Comparison of ENCODE assay signal across 26 cellular contexts in genomic region chr17:8141741-8142140, GRCh38. TPM values are rescaled to one million over a fixed set of nuclear protein-coding genes. Genes with fewer than 3 reads are reported as not detected.
DNase-seq lines count a peak whose midpoint lies in the region; ATAC-seq and TF ChIP-seq lines count a peak whose summit lies in the region.
"Had no signal": no experiment of that assay in that cellular context is flagged by ENCODE, and none has a peak within 500 bp of the region (broad histone marks: within the 10 kb centered on the region; RNA-seq: fewer than 3 reads in every experiment).

No MANE protein-coding gene starts in this region.

- WGBS in esophagus muscularis mucosa = 87% methylated on average over 11 of the region's 11 CpGs
- 83 to 85% (median 83%) methylated on average over 11 of the region's 11 CpGs for WGBS in psoas muscle, 3 donors

- no peak overlapping the region for H3K4me3 Mint-ChIP-seq in activated CD4-positive, alpha-beta T cell treated with anti-CD3 and anti-CD28 coated beads, Interleukin-2, amount 10 ng/mL, durations not matched to agents 24 days and 14 days
- H3K4me3 Mint-ChIP-seq in CD4-positive, alpha-beta memory T cell = peak overlapping the region in 2 of 8 donors; percentile 20 to 50
- H3K4me3 Mint-ChIP-seq: CD8-positive, alpha-beta T cell had no signal

- intact Hi-C loops in activated CD4-positive, alpha-beta T cell treated with anti-CD3 and anti-CD28 coated beads, Interleukin-2, amount 10 ng/mL, durations not matched to agents 24 days and 14 days (cut with micrococcal nuclease) = no loop called here
- intact Hi-C loops in CD4-positive, alpha-beta memory T cell (cut with micrococcal nuclease) = no loop called here
- intact Hi-C loops in esophagus muscularis mucosa (cut with DNase I) (no loop called here), psoas muscle (cut with DNase I) (loop anchor here in 1 of 2 donors (10.0 kb wide), 1 partner anchor 897 kb away; the partner anchor contains the start of gene GABARAP)

- no peak for ATAC-seq in psoas muscle
- ATAC-seq: CD8-positive, alpha-beta T cell had no signal

- no peaks in the 10 kb centered on the region for H3K9me3 Mint-ChIP-seq in activated CD4-positive, alpha-beta T cell treated with anti-CD3 and anti-CD28 coated beads, Interleukin-2, amount 10 ng/mL, durations not matched to agents 24 days and 14 days
- peaks cover 0 to 20% (median 0%) of the 10 kb centered on the region in 8 donors for H3K9me3 Mint-ChIP-seq in CD4-positive, alpha-beta memory T cell
- H3K9me3 Mint-ChIP-seq: CD8-positive, alpha-beta T cell; IgD-negative memory B cell had no signal

- H3K36me3 Mint-ChIP-seq in activated CD4-positive, alpha-beta T cell treated with anti-CD3 and anti-CD28 coated beads, Interleukin-2, amount 10 ng/mL, durations not matched to agents 24 days and 14 days (ENCODE audit: low read depth) = peaks cover 50% of the 10 kb centered on the region
- peaks cover 30 to 50% of the 10 kb centered on the region in 2 donors for H3K36me3 Mint-ChIP-seq in CD4-positive, alpha-beta memory T cell

- H3K4me3 ChIP-seq in CD4-positive, alpha-beta memory T cell (ENCODE audit: low read length in 2 of 2) = no peak overlapping the region
- H3K4me3 ChIP-seq in esophagus muscularis mucosa (no peak overlapping the region), psoas muscle (no peak overlapping the region)
- H3K4me3 ChIP-seq: thoracic aorta had no signal

- H3K36me3 ChIP-seq in CD4-positive, alpha-beta memory T cell (ENCODE audit: insufficient read depth, low read length) = peaks cover 60% of the 10 kb centered on the region
- H3K36me3 ChIP-seq in esophagus muscularis mucosa = peaks cover 74 to 76% (median 75%) of the 10 kb centered on the region in 4 donors
- H3K36me3 ChIP-seq in psoas muscle (ENCODE audit: insufficient read depth in 1 of 2, low read depth in 1 of 2) = peaks cover 14 to 77% of the 10 kb centered on the region in 2 donors

- no peaks in the 10 kb centered on the region for H3K27me3 ChIP-seq in CD4-positive, alpha-beta memory T cell (ENCODE audit: insufficient read depth, low read length)
- no peaks in the 10 kb centered on the region for H3K27me3 ChIP-seq in esophagus muscularis mucosa
- no peaks in the 10 kb centered on the region for H3K27me3 ChIP-seq in psoas muscle (ENCODE audit: insufficient read depth in 3 of 3, low read length in 2 of 3)

- TF ChIP-seq POLR2A in esophagus muscularis mucosa (IDR thresholded peaks at IDR 0.05; ENCODE audit: low read depth) = no peak

- DNase-seq in activated CD4-positive, alpha-beta T cell treated with anti-CD3 and anti-CD28 coated beads, Interleukin-2, amount 10 ng/mL, durations not matched to agents 24 days and 14 days = peak; percentile 55
- no peak for DNase-seq in activated CD4-positive, alpha-beta T cell treated with anti-CD3 and anti-CD28 coated beads, Interleukin-2, amount 50 U/mL, for 1 hour
- peak in 2 of 5 donors; percentile 22 to 25 for DNase-seq in CD4-positive, alpha-beta memory T cell
- DNase-seq in esophagus muscularis mucosa (ENCODE audit: extremely low spot score) = no peak
- no peak for DNase-seq in psoas muscle
- no peak for DNase-seq in NOMO-1 treated with dmso at 0.1 percent for 144 hours (lab: John Stamatoyannopoulos, UW; ENCODE audit: unreplicated experiment)
- DNase-seq in RPMI8226 = no peak
- DNase-seq in NCI-H1048 (lab: John Stamatoyannopoulos, UW) = no peak
- DNase-seq: 8988T; amygdala; cortex of kidney; NCI-H1105 treated with DMSO at 0.1 percent for 48 hours; NCI-H2029 treated with DMSO at 0.1 percent for 48 hours; NCI-H2227 treated with DMSO at 0.1 percent for 48 hours; NCI-H69; nucleus accumbens; retina; SK-N-SH; stimulated activated CD4-positive, alpha-beta T cell treated with anti-CD3 and anti-CD28 coated beads, Interleukin-4, amount 100 ng/mL, for 4 hours; stimulated activated naive CD4-positive, alpha-beta T cell; WERI-Rb-1 had no signal

- H3K27ac Mint-ChIP-seq in activated CD4-positive, alpha-beta T cell treated with anti-CD3 and anti-CD28 coated beads, Interleukin-2, amount 10 ng/mL, durations not matched to agents 24 days and 14 days = no peak overlapping the region
- H3K27ac Mint-ChIP-seq in CD4-positive, alpha-beta memory T cell = peak overlapping the region in 5 of 7 donors; percentile 35 to 88 (median 75)

- TF ChIP-seq EP300 in esophagus muscularis mucosa (IDR thresholded peaks at IDR 0.05) = no peak

- H3K27ac ChIP-seq in CD4-positive, alpha-beta memory T cell (ENCODE audit: low read depth, low read length) = no peak overlapping the region
- peak overlapping the region; percentile 85 to 100 (median 97) for H3K27ac ChIP-seq in esophagus muscularis mucosa (replicated peaks in 1 of 4)
- peak overlapping the region; percentile 93 for H3K27ac ChIP-seq in psoas muscle
- H3K27ac ChIP-seq: thoracic aorta, WERI-Rb-1 had no signal

- POLR2A ChIA-PET in CD4-positive, alpha-beta memory T cell (lab: Charles Lee; ENCODE audit: partially characterized antibody) = interaction anchor here (1.3 to 9.5 kb wide), 9 partner anchors 14 to 154 kb away, joined by 3 to 237 read pairs (median 28); partner anchors contain the start of genes BORCS6, CTC1, HES7 and PER1

- peaks cover under 1% of the 10 kb centered on the region for H3K27me3 Mint-ChIP-seq in activated CD4-positive, alpha-beta T cell treated with anti-CD3 and anti-CD28 coated beads, Interleukin-2, amount 10 ng/mL, durations not matched to agents 24 days and 14 days
- no peaks in the 10 kb centered on the region for H3K27me3 Mint-ChIP-seq in CD4-positive, alpha-beta memory T cell
- H3K27me3 Mint-ChIP-seq: IgD-negative memory B cell had no signal

- peaks cover 3% of the 10 kb centered on the region for H3K4me1 Mint-ChIP-seq in activated CD4-positive, alpha-beta T cell treated with anti-CD3 and anti-CD28 coated beads, Interleukin-2, amount 10 ng/mL, durations not matched to agents 24 days and 14 days
- peaks cover 0 to 8% (median 2%) of the 10 kb centered on the region in 4 donors for H3K4me1 Mint-ChIP-seq in CD4-positive, alpha-beta memory T cell

- peaks cover 20% of the 10 kb centered on the region for H3K4me1 ChIP-seq in CD4-positive, alpha-beta memory T cell (ENCODE audit: insufficient read depth, low read length)
- H3K4me1 ChIP-seq in esophagus muscularis mucosa (peaks cover 37 to 85% (median 85%) of the 10 kb centered on the region in 4 donors), psoas muscle (peaks cover 33% of the 10 kb centered on the region)

- H3K9me3 ChIP-seq in CD4-positive, alpha-beta memory T cell (ENCODE audit: control insufficient read depth in 1 of 2, low read length in 2 of 2) = no peaks in the 10 kb centered on the region
- H3K9me3 ChIP-seq in esophagus muscularis mucosa (no peaks in the 10 kb centered on the region), psoas muscle (no peaks in the 10 kb centered on the region)
- H3K9me3 ChIP-seq: SK-N-SH, thoracic aorta had no signal

- TF ChIP-seq CTCF in esophagus muscularis mucosa (IDR thresholded peaks at IDR 0.05) (no peak), psoas muscle (IDR thresholded peaks at IDR 0.05) (no peak)

- CTCF ChIA-PET in CD4-positive, alpha-beta memory T cell (lab: Charles Lee; ENCODE audit: partially characterized antibody) = interaction anchor here (0.9 to 6.2 kb wide), 8 partner anchors 9 to 159 kb away, joined by 3 to 93 read pairs (median 5); partner anchors contain the start of genes ALOXE3 and SLC25A35

RNA-seq across cellular contexts. Expression of gene PER1, which starts 10.5 kb away (rescaled TPM):
- 39.4 and 41.7 TPM in 2 replicates for total RNA-seq in activated CD4-positive, alpha-beta T cell treated with anti-CD3 and anti-CD28 coated beads, Interleukin-2, amount 10 ng/mL, durations not matched to agents 24 days and 14 days
- 10 to 100 TPM; 78.9 to 79.4 TPM for total RNA-seq in CD4-positive, alpha-beta memory T cell
- 10 to 100 TPM in 1 of 2 donors, 1 to 10 TPM in 1; 3.7 to 18.6 TPM for polyA plus RNA-seq in CD4-positive, alpha-beta memory T cell
- total RNA-seq in esophagus muscularis mucosa = 100 to 1,000 TPM; 127 to 263 (median 168) TPM
- 100 to 1,000 TPM in 3 of 4 donors, 10 to 100 TPM in 1; 48.9 to 278 (median 166) TPM for total RNA-seq in psoas muscle
- 100 to 1,000 TPM; 133 to 173 (median 145) TPM for polyA plus RNA-seq in psoas muscle

RNA-seq across cellular contexts. Expression of gene HES7, which starts 17.8 kb away (rescaled TPM):
- 1.5 and 2.1 TPM in 2 replicates for total RNA-seq in activated CD4-positive, alpha-beta T cell treated with anti-CD3 and anti-CD28 coated beads, Interleukin-2, amount 10 ng/mL, durations not matched to agents 24 days and 14 days
- not detected for total RNA-seq in CD4-positive, alpha-beta memory T cell
- not detected for polyA plus RNA-seq in CD4-positive, alpha-beta memory T cell
- 1 to 10 TPM in 1 of 4 donors, not detected in 3; 1.4 TPM for total RNA-seq in esophagus muscularis mucosa
- total RNA-seq in psoas muscle = under 1 TPM in 1 of 4 donors, not detected in 3; 0.30 TPM
- polyA plus RNA-seq in psoas muscle = under 1 TPM in 1 of 3 donors, not detected in 2; 0.10 TPM
- total RNA-seq: glomerular endothelial cell, kidney epithelial cell, thoracic aorta had no signal
- polyA plus RNA-seq: IgD-negative memory B cell had no signal

RNA-seq across cellular contexts. Expression of gene VAMP2, which starts 21.0 kb away (rescaled TPM):
- total RNA-seq in activated CD4-positive, alpha-beta T cell treated with anti-CD3 and anti-CD28 coated beads, Interleukin-2, amount 10 ng/mL, durations not matched to agents 24 days and 14 days = 45.1 and 49.6 TPM in 2 replicates
- total RNA-seq in CD4-positive, alpha-beta memory T cell = 100 to 1,000 TPM; 190 to 203 TPM
- polyA plus RNA-seq in CD4-positive, alpha-beta memory T cell = 100 to 1,000 TPM in 1 of 2 donors, 10 to 100 TPM in 1; 41.6 to 106 TPM
- total RNA-seq in esophagus muscularis mucosa (10 to 100 TPM; 23.7 to 36.4 (median 33.0) TPM), psoas muscle (10 to 100 TPM; 39.7 to 59.2 (median 49.8) TPM)
- polyA plus RNA-seq in psoas muscle = 10 to 100 TPM; 33.2 to 49.5 (median 35.2) TPM

RNA-seq across cellular contexts. Expression of gene ALOXE3, which starts 23.4 kb away (rescaled TPM):
- total RNA-seq in activated CD4-positive, alpha-beta T cell treated with anti-CD3 and anti-CD28 coated beads, Interleukin-2, amount 10 ng/mL, durations not matched to agents 24 days and 14 days = not detected in 2 replicates
- total RNA-seq in CD4-positive, alpha-beta memory T cell = under 1 TPM; 0.32 to 0.33 TPM
- under 1 TPM in 1 of 2 donors, not detected in 1; 0.20 TPM for polyA plus RNA-seq in CD4-positive, alpha-beta memory T cell
- total RNA-seq in esophagus muscularis mucosa = not detected
- not detected for total RNA-seq in psoas muscle
- under 1 TPM in 1 of 3 donors, not detected in 2; 0.42 TPM for polyA plus RNA-seq in psoas muscle
- total RNA-seq: glomerular endothelial cell, thoracic aorta had no signal
- polyA plus RNA-seq: IgD-negative memory B cell had no signal

RNA-seq across cellular contexts. Expression of gene TMEM107, which starts 34.4 kb away (rescaled TPM):
- total RNA-seq in activated CD4-positive, alpha-beta T cell treated with anti-CD3 and anti-CD28 coated beads, Interleukin-2, amount 10 ng/mL, durations not matched to agents 24 days and 14 days = 20.9 and 21.4 TPM in 2 replicates
- total RNA-seq in CD4-positive, alpha-beta memory T cell = 10 to 100 TPM; 25.0 to 25.3 TPM
- polyA plus RNA-seq in CD4-positive, alpha-beta memory T cell = 10 to 100 TPM; 42.4 to 43.7 TPM
- 10 to 100 TPM; 10.4 to 17.8 (median 13.6) TPM for total RNA-seq in esophagus muscularis mucosa
- total RNA-seq in psoas muscle = 1 to 10 TPM; 1.2 to 4.7 (median 2.9) TPM
- polyA plus RNA-seq in psoas muscle = 1 to 10 TPM; 1.5 to 1.9 (median 1.8) TPM
